Comparison of ENCODE assay signal across 22 cellular contexts in the genomic region with DNA sequence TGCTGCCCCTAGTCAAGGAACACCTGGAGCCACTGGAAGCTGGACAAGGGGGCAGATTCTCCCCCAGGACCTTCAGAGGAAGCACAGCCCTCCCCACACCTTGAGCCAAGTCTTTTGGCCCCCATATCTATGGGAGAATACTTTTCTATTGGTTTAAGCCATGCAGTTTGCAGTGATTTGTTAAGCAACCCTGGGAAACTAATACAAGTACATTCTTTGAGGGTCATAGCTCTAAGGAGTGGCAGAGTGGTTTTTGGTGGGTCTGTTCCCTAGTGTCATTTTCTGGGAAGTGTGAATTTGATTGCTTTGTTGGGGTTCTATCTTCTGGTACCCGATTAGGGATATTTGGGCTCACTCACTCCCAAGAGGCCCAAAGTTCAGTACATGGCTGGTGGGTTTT. TPM values are rescaled to one million over a fixed set of nuclear protein-coding genes. Genes with fewer than 3 reads are reported as not detected.
DNase-seq lines count a peak whose midpoint lies in the region; TF ChIP-seq lines count a peak whose summit lies in the region.
"Had no signal": no experiment of that assay in that cellular context is flagged by ENCODE, and none has a peak within 500 bp of the region (broad histone marks: within the 10 kb centered on the region; RNA-seq: fewer than 3 reads in every experiment).

No MANE protein-coding gene starts in this region.

- WGBS in hepatocyte (ENCODE audit: low lambda C conversion rate, missing lambda C conversion rate) = 79% methylated on average over 1 of the region's 1 CpG
- WGBS in mammary epithelial cell (ENCODE audit: low coverage, missing lambda C conversion rate) = 100% methylated on average over 1 of the region's 1 CpG

- intact Hi-C loops in mammary epithelial cell (cut with micrococcal nuclease) = no loop called here
- intact Hi-C loops in left ventricle myocardium inferior (cut with micrococcal nuclease) = no loop called here

- no TSS peak for BruUV-seq in mammary epithelial cell (replicated peaks; lab: Mats Ljungman, UMichigan)

- H3K9ac ChIP-seq in mammary epithelial cell (ENCODE audit: insufficient read depth, low read length) = no peak overlapping the region
- H3K9ac ChIP-seq: GM23248 had no signal

- H3K9me3 ChIP-seq in hepatocyte (ENCODE audit: low read depth) = no peaks in the 10 kb centered on the region
- H3K9me3 ChIP-seq in mammary epithelial cell (replicated peaks; ENCODE audit: insufficient read depth, low read length) = no peaks in the 10 kb centered on the region
- no peaks in the 10 kb centered on the region for H3K9me3 ChIP-seq in left ventricle myocardium inferior (replicated peaks)
- H3K9me3 ChIP-seq: BE2C had no signal

- H3K4me2 ChIP-seq in hepatocyte (peak overlapping the region; percentile 0), mammary epithelial cell (ENCODE audit: insufficient read depth, low read depth, low read length) (no peak overlapping the region)

- no peak overlapping the region for H3K4me3 ChIP-seq in hepatocyte
- H3K4me3 ChIP-seq in mammary epithelial cell (replicated peaks in 1 of 3; ENCODE audit: insufficient read depth in 1 of 3, low read depth in 2 of 3, low read length in 3 of 3) = no peak overlapping the region
- H3K4me3 ChIP-seq in left ventricle myocardium inferior = no peak overlapping the region
- H3K4me3 ChIP-seq: GM23248 had no signal

- dilution Hi-C loops in mammary epithelial cell (cut with HindIII; ENCODE audit: low sequenced_read_pairs) = no loop called here

- TF ChIP-seq CTCF in hepatocyte (IDR thresholded peaks at IDR 0.05; ENCODE audit: poor library complexity) (no peak), mammary epithelial cell (conservative IDR thresholded peaks at IDR 0.05 in 1 of 2, IDR thresholded peaks at IDR 0.05 in 1 of 2; ENCODE audit: extremely low read depth in 1 of 2, insufficient read depth in 1 of 2, low read depth in 1 of 2, low read length in 2 of 2) (no peak), left ventricle myocardium inferior (IDR thresholded peaks at IDR 0.05; ENCODE audit: borderline replicate concordance) (no peak)

- H3K79me2 ChIP-seq in hepatocyte = no peaks in the 10 kb centered on the region
- no peaks in the 10 kb centered on the region for H3K79me2 ChIP-seq in mammary epithelial cell (ENCODE audit: insufficient read depth, low read length)

- CTCF ChIA-PET in mammary epithelial cell (lab: Charles Lee; ENCODE audit: low non-redundant PET) = no interaction called here

- H2AFZ ChIP-seq in hepatocyte = no peak overlapping the region
- no peak overlapping the region for H2AFZ ChIP-seq in mammary epithelial cell (ENCODE audit: low read depth, low read length)
- H2AFZ ChIP-seq: GM23248 had no signal

- H4K20me1 ChIP-seq in hepatocyte (ENCODE audit: insufficient read depth, poor library complexity, severe bottlenecking) = no peaks in the 10 kb centered on the region
- H4K20me1 ChIP-seq in mammary epithelial cell (ENCODE audit: insufficient read depth, low read length) = no peaks in the 10 kb centered on the region

- peak overlapping the region; percentile 78 for H3K27ac ChIP-seq in hepatocyte
- no peak overlapping the region for H3K27ac ChIP-seq in mammary epithelial cell (ENCODE audit: insufficient read depth, low read depth, low read length)
- H3K27ac ChIP-seq in left ventricle myocardium inferior (replicated peaks) = no peak overlapping the region
- H3K27ac ChIP-seq: GM23248 had no signal

- H3K9me2 ChIP-seq in hepatocyte (replicated peaks; ENCODE audit: insufficient read depth) = no peaks in the 10 kb centered on the region

- H3K4me1 ChIP-seq in hepatocyte (ENCODE audit: insufficient read depth) (peaks cover 14% of the 10 kb centered on the region), mammary epithelial cell (ENCODE audit: insufficient read depth, low read length) (no peaks in the 10 kb centered on the region), left ventricle myocardium inferior (no peaks in the 10 kb centered on the region)
- H3K4me1 ChIP-seq: BE2C had no signal

- H3K36me3 ChIP-seq in hepatocyte (replicated peaks; ENCODE audit: insufficient read depth, low read depth) (no peaks in the 10 kb centered on the region), mammary epithelial cell (ENCODE audit: insufficient read depth, low read length) (no peaks in the 10 kb centered on the region), left ventricle myocardium inferior (no peaks in the 10 kb centered on the region)
- H3K36me3 ChIP-seq: BE2C had no signal

- in situ Hi-C loops in mammary epithelial cell (cut with MboI; ENCODE audit: low sequenced_read_pairs in 2 of 2) = no loop called here

- DNase-seq in LoVo (ENCODE audit: low spot score) (peak; percentile 15), hepatocyte (ENCODE audit: low spot score) (no peak), renal cortical epithelial cell (ENCODE audit: low read depth) (peak; percentile 11), pons (ENCODE audit: low spot score) (no peak), mammary epithelial cell (no peak), left ventricle myocardium inferior (no peak), DMS114 treated with DMSO at 0.1 percent for 48 hours (lab: John Stamatoyannopoulos, UW; ENCODE audit: unreplicated experiment) (no peak)
- DNase-seq: ACHN; BE2C; CD8-positive, alpha-beta memory T cell; GM23248; H7; Karpas-422; NCI-H1092 treated with DMSO at 0.1 percent for 48 hours; NCI-H1436 treated with DMSO at 0.1 percent for 48 hours; NCI-H187 treated with DMSO at 0.1 percent for 48 hours; NCI-H446; NCI-H524 treated with DMSO at 0.1 percent for 48 hours; NCI-H774 had no signal

- H3K27me3 ChIP-seq in hepatocyte (no peaks in the 10 kb centered on the region), mammary epithelial cell (ENCODE audit: insufficient read depth, low read length) (no peaks in the 10 kb centered on the region), left ventricle myocardium inferior (ENCODE audit: low read depth) (peaks cover 23% of the 10 kb centered on the region)

RNA-seq across cellular contexts. Expression of gene PTCSC3, which starts 50.8 kb away (rescaled TPM):
- total RNA-seq in hepatocyte (not detected in 2 replicates), renal cortical epithelial cell (not detected in 2 replicates), mammary epithelial cell (not detected), left ventricle myocardium inferior (not detected)
- polyA plus RNA-seq in hepatocyte (not detected in 2 replicates), mammary epithelial cell (not detected)
- not detected for polyA minus RNA-seq in mammary epithelial cell
- total RNA-seq: CD8-positive, alpha-beta memory T cell; GM23248; H7; HT-29; M059J had no signal
- polyA plus RNA-seq: CD14-positive monocyte; CD8-positive, alpha-beta memory T cell; GM23248 had no signal

Comparison
In these comparisons a context has a peak if more than half of its experiments do, and no peak if none do; other contexts are left out.
1. DNase-seq: peak in LoVo (single experiment) and renal cortical epithelial cell (single experiment); none in hepatocyte (single experiment), pons (single experiment), mammary epithelial cell (single experiment), left ventricle myocardium inferior (single experiment) and DMS114 treated with DMSO at 0.1 percent for 48 hours (single experiment).